ENCODE assay signal across 13 cellular contexts in the genomic region with DNA sequence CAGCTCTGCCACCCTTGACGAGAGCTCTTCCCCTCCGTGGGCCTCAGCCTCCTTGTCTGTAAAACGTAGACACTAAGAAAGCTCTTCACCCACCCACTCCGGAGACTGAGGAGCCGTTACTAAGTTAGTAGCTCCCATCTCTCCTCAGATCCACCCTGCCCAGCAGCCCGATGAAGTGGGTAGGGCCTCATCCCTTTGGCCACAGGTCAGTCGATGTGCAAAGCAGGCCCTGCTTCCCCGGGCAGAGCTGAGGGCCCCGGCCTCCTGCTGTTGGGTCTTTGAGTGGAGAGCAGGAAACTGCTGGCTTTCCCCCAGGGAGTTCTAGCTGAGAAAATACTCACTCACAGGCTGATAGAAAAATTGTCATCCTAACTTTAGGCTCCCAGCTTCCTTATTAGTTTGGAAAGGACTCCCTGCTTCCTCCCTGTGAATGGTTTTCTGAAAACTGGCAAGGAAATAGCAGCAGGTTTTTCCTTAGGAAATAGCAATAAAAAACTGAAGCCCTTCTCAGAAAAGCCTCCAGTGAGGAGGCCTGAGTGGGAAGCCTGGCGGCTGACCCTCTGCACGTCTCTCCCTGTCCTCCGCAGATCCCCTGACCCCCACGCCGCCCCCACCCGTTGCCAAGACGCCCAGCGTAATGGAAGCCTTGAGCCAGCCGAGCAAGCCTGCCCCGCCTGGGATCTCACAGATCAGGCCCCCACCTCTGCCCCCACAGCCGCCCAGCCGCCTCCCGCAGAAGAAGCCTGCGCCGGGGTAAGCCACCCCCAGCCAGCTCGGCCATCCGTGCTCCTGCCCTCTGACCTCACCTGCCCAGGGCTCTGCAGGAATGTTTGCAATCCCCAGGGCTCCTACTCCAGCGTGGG. TPM values are rescaled to one million over a fixed set of nuclear protein-coding genes. Genes with fewer than 3 reads are reported as not detected.
DNase-seq lines count a peak whose midpoint lies in the region; ATAC-seq and TF ChIP-seq lines count a peak whose summit lies in the region.
"Had no signal": no experiment of that assay in that cellular context is flagged by ENCODE, and none has a peak within 500 bp of the region (broad histone marks: within the 10 kb centered on the region; RNA-seq: fewer than 3 reads in every experiment).

No MANE protein-coding gene starts in this region.

- peaks cover 0 to 37% of the 10 kb centered on the region in 2 experiments; a peak in 2 of 3 replicates for H3K36me3 ChIP-seq in HEK293 (ENCODE audit: control insufficient read depth in 2 of 2, insufficient read depth in 1 of 2, low read length in 2 of 2)
- no peaks in the 10 kb centered on the region for H3K36me3 ChIP-seq in naive thymus-derived CD4-positive, alpha-beta T cell (ENCODE audit: control insufficient read depth in 2 of 3, insufficient read depth in 3 of 3, low read length in 3 of 3)

- intact Hi-C loops in naive thymus-derived CD4-positive, alpha-beta T cell (cut with micrococcal nuclease), result no loop called here

- no peaks in the 10 kb centered on the region for H3K9me3 ChIP-seq in HEK293 (ENCODE audit: control insufficient read depth, insufficient read depth, low read depth, low read length)
- no peaks in the 10 kb centered on the region for H3K9me3 ChIP-seq in naive thymus-derived CD4-positive, alpha-beta T cell (ENCODE audit: control insufficient read depth in 2 of 3, low read length in 3 of 3)
- H3K9me3 ChIP-seq: SJSA1 had no signal

- H3K4me1 ChIP-seq in HEK293 (ENCODE audit: control insufficient read depth, insufficient read depth, low read length), result no peaks in the 10 kb centered on the region
- no peaks in the 10 kb centered on the region for H3K4me1 ChIP-seq in naive thymus-derived CD4-positive, alpha-beta T cell (ENCODE audit: control insufficient read depth in 2 of 2, insufficient read depth in 2 of 2, low read length in 2 of 2)
- H3K4me1 ChIP-seq: SJSA1 had no signal

- DNase-seq in dermis blood vessel endothelial cell, result peak; percentile 67
- peak; percentile 59 for DNase-seq in iPS-NIHi11 (ENCODE audit: low spot score)
- DNase-seq in naive thymus-derived CD4-positive, alpha-beta T cell, result no peak
- no peak for DNase-seq in effector CD4-positive, alpha-beta T cell
- DNase-seq: activated naive CD4-positive, alpha-beta T cell treated with Interleukin-2 at 50 U/mL for 16 hours; NCI-H446 had no signal

- no peak overlapping the region for H3K4me3 Mint-ChIP-seq in naive thymus-derived CD4-positive, alpha-beta T cell

- no peak for TF ChIP-seq CTCF in HEK293 (tag by site-specific recombination; IDR thresholded peaks at IDR 0.05)

- CTCF ChIA-PET in HEK293 (lab: Yijun Ruan, JAX), result interaction anchor here (0.7 to 1.2 kb wide), 2 partner anchors 206 to 704 kb away, joined by 3 read pairs; no protein-coding TSS in a partner anchor
- CTCF ChIA-PET in naive thymus-derived CD4-positive, alpha-beta T cell (lab: Charles Lee), result no interaction called here

- POLR2A ChIA-PET in HEK293 (lab: Yijun Ruan, JAX), result no interaction called here
- POLR2A ChIA-PET in naive thymus-derived CD4-positive, alpha-beta T cell (lab: Charles Lee), result no interaction called here

- no peaks in the 10 kb centered on the region for H3K9me3 Mint-ChIP-seq in naive thymus-derived CD4-positive, alpha-beta T cell

- ATAC-seq in naive thymus-derived CD4-positive, alpha-beta T cell, result no peak
- no peak for ATAC-seq in HG03045 (IDR thresholded peaks at IDR 0.05; ENCODE audit: unreplicated experiment)
- no peak for ATAC-seq in HG03378 (IDR thresholded peaks at IDR 0.05; ENCODE audit: unreplicated experiment)
- ATAC-seq: left lobe of liver had no signal

- H3K27ac Mint-ChIP-seq in naive thymus-derived CD4-positive, alpha-beta T cell, result no peak overlapping the region

- H3K27me3 ChIP-seq in naive thymus-derived CD4-positive, alpha-beta T cell (ENCODE audit: control insufficient read depth in 2 of 2, insufficient read depth in 2 of 2, low read length in 2 of 2), result no peaks in the 10 kb centered on the region
- H3K27me3 ChIP-seq: SJSA1 had no signal

- peaks cover 0 to 2% (median 0%) of the 10 kb centered on the region in 5 donors for H3K27me3 Mint-ChIP-seq in naive thymus-derived CD4-positive, alpha-beta T cell

- no peaks in the 10 kb centered on the region for H3K36me3 Mint-ChIP-seq in naive thymus-derived CD4-positive, alpha-beta T cell

- H3K4me3 ChIP-seq in HEK293 (ENCODE audit: low read depth, low read length) (no peak overlapping the region), skin epidermis (no peak overlapping the region)
- H3K4me3 ChIP-seq in naive thymus-derived CD4-positive, alpha-beta T cell (ENCODE audit: low read length), result no peak overlapping the region
- H3K4me3 ChIP-seq: SJSA1 had no signal

- peaks cover 0 to 2% (median 0%) of the 10 kb centered on the region in 7 donors for H3K4me1 Mint-ChIP-seq in naive thymus-derived CD4-positive, alpha-beta T cell

- H3K27ac ChIP-seq in HEK293 (ENCODE audit: extremely low read depth, low read depth, low read length), result no peak overlapping the region
- peak overlapping the region in 14 of 21 experiments; percentile 8 to 82 (median 58) for H3K27ac ChIP-seq in skin epidermis
- H3K27ac ChIP-seq in naive thymus-derived CD4-positive, alpha-beta T cell (ENCODE audit: low read depth, low read length), result no peak overlapping the region
- H3K27ac ChIP-seq: KMS-11, SJSA1 had no signal

TF ChIP-seq in HEK293, 187 proteins besides CTCF, POLR2A, EP300 and RAD21:
- TF ChIP-seq EGR2 (tag by site-specific recombination; IDR thresholded peaks at IDR 0.05; ENCODE audit: low read depth) (peak; percentile 85), ZNF623 (tag by site-specific recombination; IDR thresholded peaks at IDR 0.05) (no peak), ZIC2 (tag by site-specific recombination; IDR thresholded peaks at IDR 0.05) (peak; percentile 71), ZFHX2 (tag by site-specific recombination; conservative IDR thresholded peaks at IDR 0.05) (peak; percentile 62)

RNA-seq across cellular contexts. Expression of a gene that starts 30.2 kb away (rescaled TPM):
- 41.0 and 52.5 TPM in 2 replicates for total RNA-seq in dermis blood vessel endothelial cell
- 100 to 1,000 TPM in 1 of 5 experiments, 10 to 100 TPM in 4; 45.1 to 107 (median 54.3) TPM for total RNA-seq in naive thymus-derived CD4-positive, alpha-beta T cell
- 100 to 1,000 TPM; 109 to 123 TPM for polyA plus RNA-seq in naive thymus-derived CD4-positive, alpha-beta T cell

RNA-seq across cellular contexts. Expression of a gene that starts 30.3 kb away (rescaled TPM):
- total RNA-seq in dermis blood vessel endothelial cell, result 44.1 and 99.6 TPM in 2 replicates
- total RNA-seq in naive thymus-derived CD4-positive, alpha-beta T cell, result 10 to 100 TPM; 18.0 to 47.8 (median 21.7) TPM
- 10 to 100 TPM; 22.2 to 27.7 TPM for polyA plus RNA-seq in naive thymus-derived CD4-positive, alpha-beta T cell

Comparison
In these comparisons a context has a peak if more than half of its experiments do, and no peak if none do; other contexts are left out.
1. H3K27ac ChIP-seq: peak in skin epidermis (14 of 21); none in HEK293 (single experiment) and naive thymus-derived CD4-positive, alpha-beta T cell (single experiment).
2. DNase-seq: peak in dermis blood vessel endothelial cell (single experiment) and iPS-NIHi11 (single experiment); none in naive thymus-derived CD4-positive, alpha-beta T cell (0 of 9) and effector CD4-positive, alpha-beta T cell (single experiment).